11 cellular contexts compared by ENCODE assay signal in the genomic region with DNA sequence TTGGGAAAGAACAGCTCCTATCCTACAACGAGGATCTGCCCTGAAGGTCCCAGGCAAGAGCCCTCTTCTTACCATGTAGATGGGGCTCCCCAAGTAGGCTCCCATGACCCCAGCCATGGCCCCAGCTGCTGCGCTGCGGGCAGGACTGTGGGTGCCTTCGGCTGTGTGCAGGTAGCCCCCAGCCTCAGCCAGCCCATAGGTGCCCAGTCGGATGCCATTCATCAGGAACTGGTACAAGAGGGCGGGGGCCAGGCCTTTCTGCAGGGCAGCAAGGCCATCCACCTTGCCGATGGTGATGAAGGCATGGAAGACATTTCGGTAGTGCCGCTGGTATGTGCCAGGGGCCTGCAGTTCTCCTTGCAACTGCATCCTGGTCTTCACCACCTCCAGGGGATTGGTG. TPM values are rescaled to one million over a fixed set of nuclear protein-coding genes. Genes with fewer than 3 reads are reported as not detected.
DNase-seq lines count a peak whose midpoint lies in the region; ATAC-seq and TF ChIP-seq lines count a peak whose summit lies in the region.
"Had no signal": no experiment of that assay in that cellular context is flagged by ENCODE, and none has a peak within 500 bp of the region (broad histone marks: within the 10 kb centered on the region; RNA-seq: fewer than 3 reads in every experiment).

No MANE protein-coding gene starts in this region.

- H3K4me3 ChIP-seq in subcutaneous abdominal adipose tissue (ENCODE audit: low read depth in 1 of 5, low read length in 5 of 5) = peak overlapping the region in 2 of 5 donors; percentile 76 to 80

- ATAC-seq in activated CD8-positive, alpha-beta T cell treated with anti-CD3 and anti-CD28 coated beads for 36 hours = no peak

- peaks cover 5 to 34% (median 24%) of the 10 kb centered on the region in 5 donors for H3K4me1 ChIP-seq in subcutaneous abdominal adipose tissue (ENCODE audit: control insufficient read depth in 5 of 5, insufficient read depth in 5 of 5, low read length in 5 of 5)

- intact Hi-C loops in activated naive CD4-positive, alpha-beta T cell treated with anti-CD3 and anti-CD28 coated beads for 36 hours (cut with micrococcal nuclease) = loop anchor here (2.0 kb wide), 2 partner anchors 88 to 176 kb away; a partner anchor contains a TSS
- intact Hi-C loops in activated CD8-positive, alpha-beta T cell treated with anti-CD3 and anti-CD28 coated beads for 36 hours (cut with micrococcal nuclease) = loop anchor here (10.0 kb wide), 1 partner anchor 170 kb away; a partner anchor contains a TSS

- H3K9me3 ChIP-seq in subcutaneous abdominal adipose tissue (ENCODE audit: control insufficient read depth in 5 of 5, low read length in 5 of 5) = no peaks in the 10 kb centered on the region
- H3K9me3 ChIP-seq: BE2C had no signal

- peak overlapping the region; percentile 77 for H3K27ac Mint-ChIP-seq in activated naive CD4-positive, alpha-beta T cell treated with anti-CD3 and anti-CD28 coated beads for 36 hours
- H3K27ac Mint-ChIP-seq in activated CD8-positive, alpha-beta T cell treated with anti-CD3 and anti-CD28 coated beads for 36 hours = peak overlapping the region; percentile 78
- peak overlapping the region; percentile 80 to 95 (median 92) for H3K27ac Mint-ChIP-seq in immature natural killer cell

- H3K27ac ChIP-seq in subcutaneous abdominal adipose tissue (ENCODE audit: low read depth, low read length) = peak overlapping the region; percentile 87

- peaks cover 24% of the 10 kb centered on the region for H3K4me1 Mint-ChIP-seq in activated naive CD4-positive, alpha-beta T cell treated with anti-CD3 and anti-CD28 coated beads for 36 hours (ENCODE audit: low read depth)
- peaks cover 36% of the 10 kb centered on the region for H3K4me1 Mint-ChIP-seq in activated CD8-positive, alpha-beta T cell treated with anti-CD3 and anti-CD28 coated beads for 36 hours (ENCODE audit: low read depth)
- peaks cover 39 to 47% of the 10 kb centered on the region in 2 donors for H3K4me1 Mint-ChIP-seq in immature natural killer cell

- H3K36me3 ChIP-seq in subcutaneous abdominal adipose tissue (ENCODE audit: control insufficient read depth in 5 of 5, insufficient read depth in 5 of 5, low read length in 5 of 5) = peaks cover 0 to 8% (median 0%) of the 10 kb centered on the region in 5 donors
- H3K36me3 ChIP-seq: BE2C had no signal

- no peak for TF ChIP-seq CTCF in activated CD8-positive, alpha-beta T cell treated with anti-CD3 and anti-CD28 coated beads for 36 hours (IDR thresholded peaks at IDR 0.05)

- CTCF ChIA-PET in activated naive CD4-positive, alpha-beta T cell treated with anti-CD3 and anti-CD28 coated beads for 36 hours (lab: Charles Lee) = interaction anchor here (0.7 to 2.9 kb wide), 3 partner anchors 72 to 221 kb away, joined by 3 to 15 read pairs (median 3); no protein-coding TSS in a partner anchor
- CTCF ChIA-PET in activated CD8-positive, alpha-beta T cell treated with anti-CD3 and anti-CD28 coated beads for 36 hours (lab: Charles Lee) = interaction anchor here (1.0 to 2.2 kb wide), 5 partner anchors 9 to 186 kb away, joined by 3 to 12 read pairs (median 7); no protein-coding TSS in a partner anchor

- POLR2A ChIA-PET in activated CD8-positive, alpha-beta T cell treated with anti-CD3 and anti-CD28 coated beads for 36 hours (lab: Charles Lee) = interaction anchor here (0.5 to 3.2 kb wide), 6 partner anchors 13 to 121 kb away, joined by 3 to 26 read pairs (median 8); a partner anchor contains a TSS

- no peaks in the 10 kb centered on the region for H3K27me3 ChIP-seq in subcutaneous abdominal adipose tissue (ENCODE audit: control insufficient read depth in 5 of 5, insufficient read depth in 4 of 5, low read length in 5 of 5)
- H3K27me3 ChIP-seq: BE2C had no signal

- no peak for DNase-seq in activated naive CD4-positive, alpha-beta T cell treated with anti-CD3 and anti-CD28 coated beads for 36 hours
- no peak for DNase-seq in activated naive CD4-positive, alpha-beta T cell treated with Interleukin-2 at 50 U/mL for 16 hours
- no peak for DNase-seq in activated CD8-positive, alpha-beta T cell treated with anti-CD3 and anti-CD28 coated beads for 36 hours
- DNase-seq in immature natural killer cell (no peak), NCI-H2107 (lab: John Stamatoyannopoulos, UW) (no peak), KBM-7 (no peak)
- DNase-seq in NK-92 treated with Interleukin-12 subunit alpha and Interleukin-12 subunit beta, amount 100 ng/mL, for 24 hours (lab: John Stamatoyannopoulos, UW) = no peak
- DNase-seq: BE2C, Right ventricle myocardium superior had no signal

- no peaks in the 10 kb centered on the region for H3K9me3 Mint-ChIP-seq in activated naive CD4-positive, alpha-beta T cell treated with anti-CD3 and anti-CD28 coated beads for 36 hours
- no peaks in the 10 kb centered on the region for H3K9me3 Mint-ChIP-seq in activated CD8-positive, alpha-beta T cell treated with anti-CD3 and anti-CD28 coated beads for 36 hours
- H3K9me3 Mint-ChIP-seq in immature natural killer cell = no peaks in the 10 kb centered on the region

- in situ Hi-C loops in KBM-7 (cut with MboI; ENCODE audit: low pct_unique_long_range_greater_than_20kb, low sequenced_read_pairs) = no loop called here

- H3K27me3 Mint-ChIP-seq in activated naive CD4-positive, alpha-beta T cell treated with anti-CD3 and anti-CD28 coated beads for 36 hours (ENCODE audit: low read depth) = no peaks in the 10 kb centered on the region
- no peaks in the 10 kb centered on the region for H3K27me3 Mint-ChIP-seq in activated CD8-positive, alpha-beta T cell treated with anti-CD3 and anti-CD28 coated beads for 36 hours
- H3K27me3 Mint-ChIP-seq in immature natural killer cell (ENCODE audit: low read depth in 3 of 3) = peaks cover 2 to 11% (median 4%) of the 10 kb centered on the region in 3 donors

- peak overlapping the region in 1 of 5 donors; percentile 86 for H3K9ac ChIP-seq in subcutaneous abdominal adipose tissue (ENCODE audit: low read length in 5 of 5)

- peak overlapping the region; percentile 85 for H3K4me3 Mint-ChIP-seq in activated naive CD4-positive, alpha-beta T cell treated with anti-CD3 and anti-CD28 coated beads for 36 hours
- H3K4me3 Mint-ChIP-seq in activated CD8-positive, alpha-beta T cell treated with anti-CD3 and anti-CD28 coated beads for 36 hours = peak overlapping the region; percentile 77
- peak overlapping the region; percentile 84 to 95 (median 91) for H3K4me3 Mint-ChIP-seq in immature natural killer cell

- peaks cover 8% of the 10 kb centered on the region for H3K36me3 Mint-ChIP-seq in activated naive CD4-positive, alpha-beta T cell treated with anti-CD3 and anti-CD28 coated beads for 36 hours (ENCODE audit: low read depth)
- peaks cover 9% of the 10 kb centered on the region for H3K36me3 Mint-ChIP-seq in activated CD8-positive, alpha-beta T cell treated with anti-CD3 and anti-CD28 coated beads for 36 hours (ENCODE audit: low read depth)
- peaks cover 0 to 4% (median 4%) of the 10 kb centered on the region in 3 donors for H3K36me3 Mint-ChIP-seq in immature natural killer cell

RNA-seq across cellular contexts. Expression of a gene that starts 0.8 kb away (rescaled TPM):
- total RNA-seq in activated naive CD4-positive, alpha-beta T cell treated with anti-CD3 and anti-CD28 coated beads for 36 hours = 1 to 10 TPM; 2.3 to 3.2 TPM
- 1 to 10 TPM; 2.1 to 3.0 TPM for total RNA-seq in activated CD8-positive, alpha-beta T cell treated with anti-CD3 and anti-CD28 coated beads for 36 hours
- 1 to 10 TPM in 2 of 3 donors, under 1 TPM in 1; 0.91 to 2.6 (median 2.0) TPM for polyA plus RNA-seq in immature natural killer cell

RNA-seq across cellular contexts. Expression of a gene that starts 5.9 kb away (rescaled TPM):
- total RNA-seq in activated naive CD4-positive, alpha-beta T cell treated with anti-CD3 and anti-CD28 coated beads for 36 hours = 10 to 100 TPM; 36.9 to 39.1 TPM
- 10 to 100 TPM; 44.1 to 47.8 TPM for total RNA-seq in activated CD8-positive, alpha-beta T cell treated with anti-CD3 and anti-CD28 coated beads for 36 hours
- 10 to 100 TPM; 94.7 to 99.7 (median 99.1) TPM for polyA plus RNA-seq in immature natural killer cell

RNA-seq across cellular contexts. Expression of a gene that starts 15.7 kb away (rescaled TPM):
- not detected for total RNA-seq in activated naive CD4-positive, alpha-beta T cell treated with anti-CD3 and anti-CD28 coated beads for 36 hours
- not detected for total RNA-seq in activated CD8-positive, alpha-beta T cell treated with anti-CD3 and anti-CD28 coated beads for 36 hours
- not detected for polyA plus RNA-seq in immature natural killer cell
- total RNA-seq: myocyte had no signal

RNA-seq across cellular contexts. Expression of a gene that starts 45.3 kb away (rescaled TPM):
- 100 to 1,000 TPM; 106 to 110 TPM for total RNA-seq in activated naive CD4-positive, alpha-beta T cell treated with anti-CD3 and anti-CD28 coated beads for 36 hours
- 100 to 1,000 TPM; 152 to 157 TPM for total RNA-seq in activated CD8-positive, alpha-beta T cell treated with anti-CD3 and anti-CD28 coated beads for 36 hours
- polyA plus RNA-seq in immature natural killer cell = 10 to 100 TPM in 2 of 3 donors, 1 to 10 TPM in 1; 5.4 to 18.2 (median 14.4) TPM

RNA-seq across cellular contexts. Expression of a gene that starts 45.3 kb away (rescaled TPM):
- not detected for total RNA-seq in activated naive CD4-positive, alpha-beta T cell treated with anti-CD3 and anti-CD28 coated beads for 36 hours
- total RNA-seq in activated CD8-positive, alpha-beta T cell treated with anti-CD3 and anti-CD28 coated beads for 36 hours = not detected
- not detected for polyA plus RNA-seq in immature natural killer cell
- total RNA-seq: myocyte, Right ventricle myocardium superior had no signal
